ENCODE assay signal across 6 cellular contexts in the genomic region with DNA sequence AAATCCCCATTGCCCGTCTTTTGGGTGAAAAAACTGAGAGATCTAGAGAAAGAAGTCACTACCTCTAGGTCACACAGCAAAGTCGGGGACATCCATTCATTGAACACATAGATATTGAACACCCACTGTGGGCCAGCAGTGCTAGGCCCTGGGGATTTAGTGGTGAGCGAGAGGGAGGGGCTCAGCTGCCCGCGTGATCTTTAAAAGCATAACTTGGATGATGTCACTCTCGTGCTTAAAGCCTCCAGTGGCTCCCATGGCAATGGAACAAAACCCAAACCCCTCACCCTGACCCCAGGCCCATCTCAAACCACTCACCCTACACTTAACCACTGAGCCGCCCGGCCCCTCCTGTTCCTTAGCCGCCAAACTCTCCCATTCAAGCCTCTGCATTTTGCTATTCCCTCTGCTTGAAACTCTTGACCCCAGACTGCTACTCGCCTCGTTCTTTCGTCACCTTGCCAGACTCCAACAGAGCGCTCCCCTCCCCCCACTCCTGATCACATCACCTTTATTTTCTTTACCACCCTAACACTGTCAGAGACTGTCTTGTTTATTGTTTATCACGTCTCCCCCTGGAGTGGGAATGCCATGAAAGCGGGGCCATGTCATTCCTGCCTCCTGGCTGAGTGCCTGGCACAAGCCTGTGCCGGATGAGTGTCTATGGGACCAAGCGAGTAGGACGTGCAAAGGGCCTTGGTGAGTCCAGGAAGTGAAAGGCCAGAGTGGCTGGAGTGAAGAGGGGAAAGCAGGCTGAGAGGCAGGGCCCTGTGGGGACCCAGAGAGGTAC. TPM values are rescaled to one million over a fixed set of nuclear protein-coding genes. Genes with fewer than 3 reads are reported as not detected.
DNase-seq lines count a peak whose midpoint lies in the region; ATAC-seq and TF ChIP-seq lines count a peak whose summit lies in the region.

No MANE protein-coding gene starts in this region.

- CTCF ChIA-PET in activated CD8-positive, alpha-beta T cell treated with anti-CD3 and anti-CD28 coated beads for 36 hours (lab: Charles Lee) = interaction anchor here (0.6 to 1.4 kb wide), 4 partner anchors 9 to 104 kb away, joined by 3 to 4 read pairs (median 3); no protein-coding TSS in a partner anchor

- no peaks in the 10 kb centered on the region for H3K9me3 ChIP-seq in right lobe of liver

- H3K4me3 ChIP-seq in right lobe of liver = peak overlapping the region in 2 of 3 donors; percentile 20 to 40

- DNase-seq in activated CD8-positive, alpha-beta T cell treated with anti-CD3 and anti-CD28 coated beads for 36 hours = peak; percentile 45
- DNase-seq in right lobe of liver = no peak
- no peak for DNase-seq in medulla oblongata (ENCODE audit: extremely low spot score)
- no peak for DNase-seq in stimulated activated CD4-positive, alpha-beta T cell treated with anti-CD3 and anti-CD28 coated beads, Interleukin-4, amount 100 ng/mL, for 24 hours

- 15% methylated on average over 15 of the region's 18 CpGs for WGBS in right lobe of liver (ENCODE audit: insufficient coverage, low coverage, low lambda C conversion rate, missing lambda C conversion rate)

- H3K27me3 Mint-ChIP-seq in activated CD8-positive, alpha-beta T cell treated with anti-CD3 and anti-CD28 coated beads for 36 hours = no peaks in the 10 kb centered on the region

- TF ChIP-seq POLR2A in GM18505 (IDR thresholded peaks at IDR 0.05; ENCODE audit: borderline replicate concordance, extremely low read depth, insufficient read depth, insufficient read length) = no peak
- no peak for TF ChIP-seq POLR2A in right lobe of liver (IDR thresholded peaks at IDR 0.05)

- intact Hi-C loops in activated CD8-positive, alpha-beta T cell treated with anti-CD3 and anti-CD28 coated beads for 36 hours (cut with micrococcal nuclease) = no loop called here
- intact Hi-C loops in right lobe of liver (cut with DNase I) = no loop called here

- no peak for TF ChIP-seq CTCF in activated CD8-positive, alpha-beta T cell treated with anti-CD3 and anti-CD28 coated beads for 36 hours (IDR thresholded peaks at IDR 0.05)
- TF ChIP-seq CTCF in right lobe of liver (IDR thresholded peaks at IDR 0.05) = no peak

- no peak overlapping the region for H3K27ac Mint-ChIP-seq in activated CD8-positive, alpha-beta T cell treated with anti-CD3 and anti-CD28 coated beads for 36 hours

- peak; percentile 17 for ATAC-seq in GM18505 (IDR thresholded peaks at IDR 0.05; ENCODE audit: unreplicated experiment)
- ATAC-seq in HG03457 (IDR thresholded peaks at IDR 0.05; ENCODE audit: unreplicated experiment) = peak; percentile 27
- peak; percentile 29 for ATAC-seq in activated CD8-positive, alpha-beta T cell treated with anti-CD3 and anti-CD28 coated beads for 36 hours
- peak; percentile 3 to 37 (median 30) for ATAC-seq in right lobe of liver

- peaks cover 0 to 6% (median 2%) of the 10 kb centered on the region in 4 donors for H3K4me1 ChIP-seq in right lobe of liver

- no peaks in the 10 kb centered on the region for H3K36me3 ChIP-seq in right lobe of liver

- POLR2A ChIA-PET in activated CD8-positive, alpha-beta T cell treated with anti-CD3 and anti-CD28 coated beads for 36 hours (lab: Charles Lee) = interaction anchor here (1.5 kb wide), 2 partner anchors 10 to 96 kb away, joined by 5 read pairs; no protein-coding TSS in a partner anchor

- no peak overlapping the region for H3K27ac ChIP-seq in right lobe of liver

- no peaks in the 10 kb centered on the region for H3K9me3 Mint-ChIP-seq in activated CD8-positive, alpha-beta T cell treated with anti-CD3 and anti-CD28 coated beads for 36 hours

- peaks cover 0 to 9% of the 10 kb centered on the region in 2 donors for H3K27me3 ChIP-seq in right lobe of liver

- peaks cover 24% of the 10 kb centered on the region for H3K36me3 Mint-ChIP-seq in activated CD8-positive, alpha-beta T cell treated with anti-CD3 and anti-CD28 coated beads for 36 hours (ENCODE audit: low read depth)

- H3K4me3 Mint-ChIP-seq in activated CD8-positive, alpha-beta T cell treated with anti-CD3 and anti-CD28 coated beads for 36 hours = peak overlapping the region; percentile 51

- peaks cover 43% of the 10 kb centered on the region for H3K4me1 Mint-ChIP-seq in activated CD8-positive, alpha-beta T cell treated with anti-CD3 and anti-CD28 coated beads for 36 hours (ENCODE audit: low read depth)

RNA-seq across cellular contexts. Expression of a gene that starts 0.7 kb away (rescaled TPM):
- total RNA-seq in activated CD8-positive, alpha-beta T cell treated with anti-CD3 and anti-CD28 coated beads for 36 hours = 1 to 10 TPM; 1.7 to 2.5 TPM
- under 1 TPM in 3 of 6 experiments, not detected in 3; 0.58 to 0.81 (median 0.70) TPM for total RNA-seq in right lobe of liver

RNA-seq across cellular contexts. Expression of a gene that starts 6.4 kb away (rescaled TPM):
- total RNA-seq in activated CD8-positive, alpha-beta T cell treated with anti-CD3 and anti-CD28 coated beads for 36 hours = 10 to 100 TPM; 41.3 to 43.9 TPM
- 10 to 100 TPM; 10.6 to 19.1 (median 13.9) TPM for total RNA-seq in right lobe of liver

RNA-seq across cellular contexts. Expression of a gene that starts 14.4 kb away (rescaled TPM):
- 10 to 100 TPM; 34.3 to 34.9 TPM for total RNA-seq in activated CD8-positive, alpha-beta T cell treated with anti-CD3 and anti-CD28 coated beads for 36 hours
- 10 to 100 TPM in 3 of 6 experiments, 1 to 10 TPM in 3; 3.2 to 23.8 (median 11.2) TPM for total RNA-seq in right lobe of liver

RNA-seq across cellular contexts. Expression of a gene that starts 31.9 kb away (rescaled TPM):
- total RNA-seq in activated CD8-positive, alpha-beta T cell treated with anti-CD3 and anti-CD28 coated beads for 36 hours = 10 to 100 TPM; 36.9 to 38.8 TPM
- 10 to 100 TPM; 22.5 to 40.3 (median 29.8) TPM for total RNA-seq in right lobe of liver

RNA-seq across cellular contexts. Expression of a gene that starts 49.5 kb away (rescaled TPM):
- total RNA-seq in activated CD8-positive, alpha-beta T cell treated with anti-CD3 and anti-CD28 coated beads for 36 hours = 10 to 100 TPM; 79.7 to 81.5 TPM
- 10 to 100 TPM in 5 of 6 experiments, 1 to 10 TPM in 1; 9.7 to 54.1 (median 23.6) TPM for total RNA-seq in right lobe of liver
